Comparison of ENCODE assay signal across 1 cellular context in the genomic region with DNA sequence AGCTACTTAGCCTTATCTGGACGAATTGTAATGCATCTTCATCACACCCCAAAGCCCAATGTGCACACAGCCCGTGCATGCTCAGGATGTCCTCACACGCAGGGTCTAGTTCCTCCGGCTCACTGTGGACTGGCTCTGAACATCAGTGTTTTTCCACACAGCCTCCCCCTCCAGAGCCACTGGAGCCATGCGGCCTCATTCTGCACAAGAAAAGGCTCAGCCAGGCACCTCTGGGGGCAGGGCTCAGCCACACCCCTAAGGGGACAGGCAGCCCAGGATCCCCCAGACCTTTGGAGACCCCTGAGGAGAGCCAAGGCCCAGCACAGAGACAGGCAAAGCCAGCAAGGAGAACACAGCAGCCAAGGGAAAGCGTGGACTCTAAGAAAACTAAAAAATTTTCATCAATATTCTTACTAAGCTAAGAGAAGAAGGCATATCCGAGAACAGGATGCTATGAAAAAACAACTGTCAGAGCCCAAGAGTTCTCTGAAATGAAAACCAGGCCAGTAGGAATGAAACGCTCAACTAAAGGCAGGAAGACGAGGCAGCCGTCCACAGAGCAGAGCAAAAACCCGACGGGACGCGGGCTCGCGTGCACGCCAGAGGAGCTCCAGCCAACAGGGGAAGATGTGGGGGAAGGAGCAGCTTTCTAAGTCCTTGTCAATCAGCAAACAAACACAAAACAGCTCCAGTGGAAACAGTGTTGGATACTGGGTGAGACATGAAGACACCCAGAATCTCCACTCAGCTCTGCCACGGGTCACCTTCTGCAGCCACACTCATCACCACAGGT.
TF ChIP-seq lines count a peak whose summit lies in the region.

No MANE protein-coding gene starts in this region.

TF ChIP-seq in H1, 55 proteins besides CTCF, POLR2A, EP300 and RAD21:
- no peak for TF ChIP-seq CHD1 (IDR thresholded peaks at IDR 0.05; ENCODE audit: low read depth, low read length)
- TF ChIP-seq, protein P1, sequence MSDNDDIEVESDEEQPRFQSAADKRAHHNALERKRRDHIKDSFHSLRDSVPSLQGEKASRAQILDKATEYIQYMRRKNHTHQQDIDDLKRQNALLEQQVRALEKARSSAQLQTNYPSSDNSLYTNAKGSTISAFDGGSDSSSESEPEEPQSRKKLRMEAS (IDR thresholded peaks at IDR 0.05), result 0 out of 2 replicates have a peak, but pooled peaks have one; percentile 15
